Comparison of ENCODE assay signal across 8 cellular contexts in the genomic region with DNA sequence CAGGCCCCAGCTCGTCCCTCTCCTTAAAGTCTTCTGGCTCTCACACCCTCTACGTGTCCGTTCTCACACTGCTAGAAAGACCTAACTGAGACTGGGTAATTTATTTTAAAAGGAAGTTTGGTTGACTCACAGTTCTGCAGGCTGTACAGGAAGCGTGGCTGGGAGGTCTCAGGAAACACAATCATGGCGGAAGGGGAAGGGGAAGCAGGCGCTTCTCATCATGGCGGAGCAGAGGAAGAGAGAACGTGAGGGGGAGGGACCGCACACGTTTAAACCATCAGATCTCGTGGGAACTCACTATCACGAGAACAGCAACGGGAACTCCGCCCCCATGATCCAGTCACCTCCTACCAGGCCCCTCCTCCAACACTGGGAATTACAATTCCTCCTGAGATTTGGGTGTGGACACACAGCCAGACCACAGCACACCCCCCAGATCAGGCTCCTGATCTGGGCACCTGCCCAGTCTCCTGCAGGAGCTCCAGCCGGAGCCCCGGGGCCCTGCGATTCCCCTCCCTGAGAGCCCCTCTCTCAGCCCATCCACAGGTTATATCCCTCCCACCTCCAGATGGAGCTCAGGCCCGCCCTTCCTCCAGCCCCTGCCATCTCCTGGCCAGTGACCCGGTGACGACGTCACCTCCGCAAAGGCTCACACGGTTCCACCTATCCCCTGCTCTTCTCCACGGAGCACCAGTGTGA.
DNase-seq lines count a peak whose midpoint lies in the region; ATAC-seq, FAIRE-seq and TF ChIP-seq lines count a peak whose summit lies in the region.

No MANE protein-coding gene starts in this region.

- H3K27ac ChIP-seq in effector memory CD4-positive, alpha-beta T cell (ENCODE audit: insufficient read depth, low read length, poor library complexity, severe bottlenecking), result peak overlapping the region; percentile 51
- H3K27ac ChIP-seq in small intestine (ENCODE audit: low read depth in 1 of 2, low read length in 1 of 2), result peak overlapping the region in 1 of 2 donors; percentile 58

- H3K9me3 ChIP-seq in effector memory CD4-positive, alpha-beta T cell (ENCODE audit: control insufficient read depth, low read length), result no peaks in the 10 kb centered on the region
- H3K9me3 ChIP-seq in small intestine (ENCODE audit: control insufficient read depth, low read depth), result no peaks in the 10 kb centered on the region

- peaks cover 16% of the 10 kb centered on the region for H3K4me1 ChIP-seq in effector memory CD4-positive, alpha-beta T cell (ENCODE audit: control insufficient read depth, insufficient read depth, low read length, poor library complexity, severe bottlenecking)
- H3K4me1 ChIP-seq in small intestine (ENCODE audit: control insufficient read depth in 2 of 2, insufficient read depth in 1 of 2, low read depth in 1 of 2, low read length in 1 of 2), result peaks cover 0 to 3% of the 10 kb centered on the region in 2 donors

- FAIRE-seq in small intestine (lab: Jason Lieb, UNC), result no peak

- 54 to 65% (median 59%) methylated on average over 17 to 24 of the region's 24 CpGs for WGBS in small intestine, 3 donors

- peak; percentile 55 for ATAC-seq in HG03439 (IDR thresholded peaks at IDR 0.05; ENCODE audit: unreplicated experiment)

- no peaks in the 10 kb centered on the region for H3K27me3 ChIP-seq in effector memory CD4-positive, alpha-beta T cell (replicated peaks; ENCODE audit: control insufficient read depth, insufficient read depth, low read length, poor library complexity, severe bottlenecking)
- H3K27me3 ChIP-seq in small intestine (ENCODE audit: control insufficient read depth in 2 of 2, insufficient read depth in 2 of 2, low read length in 2 of 2), result no peaks in the 10 kb centered on the region

- peak overlapping the region; percentile 82 for H3K4me3 ChIP-seq in effector memory CD4-positive, alpha-beta T cell (ENCODE audit: insufficient read depth, low read depth, low read length, poor library complexity, severe bottlenecking)
- H3K4me3 ChIP-seq in small intestine (ENCODE audit: low read depth in 1 of 2, low read length in 2 of 2), result peak overlapping the region; percentile 36 to 37

- peak; percentile 45 for TF ChIP-seq POLR2A in GM15510 (IDR thresholded peaks at IDR 0.05; ENCODE audit: borderline replicate concordance, extremely low read depth, insufficient read length)

- no peaks in the 10 kb centered on the region for H3K36me3 ChIP-seq in effector memory CD4-positive, alpha-beta T cell (ENCODE audit: control insufficient read depth, insufficient read depth, low read length)
- no peaks in the 10 kb centered on the region for H3K36me3 ChIP-seq in small intestine (ENCODE audit: control insufficient read depth in 2 of 2, insufficient read depth in 2 of 2, low read length in 2 of 2)

- peak; percentile 81 for DNase-seq in activated CD4-positive, CD25-positive, alpha-beta regulatory T cell treated with anti-CD3 and anti-CD28 coated beads, Interleukin-2, amount 50 U/mL, for 72 hours
- peak; percentile 45 to 65 (median 52) for DNase-seq in effector memory CD4-positive, alpha-beta T cell
- peak; percentile 40 for DNase-seq in small intestine
- no peak for DNase-seq in NCI-H2171 treated with DMSO at 0.1 percent for 48 hours (lab: John Stamatoyannopoulos, UW)
- DNase-seq in COR-L47 (lab: John Stamatoyannopoulos, UW), result no peak
- DNase-seq in NCI-H510A (lab: John Stamatoyannopoulos, UW), result no peak

Comparison
In these comparisons a context has a peak if more than half of its experiments do, and no peak if none do; other contexts are left out.
1. DNase-seq: peak in activated CD4-positive, CD25-positive, alpha-beta regulatory T cell treated with anti-CD3 and anti-CD28 coated beads, Interleukin-2, amount 50 U/mL, for 72 hours (single experiment), effector memory CD4-positive, alpha-beta T cell (3 of 3) and small intestine (single experiment); none in NCI-H2171 treated with DMSO at 0.1 percent for 48 hours (single experiment), COR-L47 (single experiment) and NCI-H510A (single experiment).